ENCODE assay signal across 20 cellular contexts in genomic region chr20:62287759-62288534, GRCh38.
"Had no signal": no experiment of that assay in that cellular context is flagged by ENCODE, and none has a peak within 500 bp of the region (broad histone marks: within the 10 kb centered on the region; RNA-seq: fewer than 3 reads in every experiment).

No MANE protein-coding gene starts in this region.

- H3K27ac ChIP-seq: esophagus muscularis mucosa, hepatocyte, neutrophil had no signal

- ATAC-seq: activated CD4-positive, CD25-positive, alpha-beta regulatory T cell treated with anti-CD3 and anti-CD28 coated beads, Interleukin-2, amount 50 U/mL, for 24 hours; left ventricle myocardium superior; natural killer cell had no signal

- H3K27ac Mint-ChIP-seq: activated CD4-positive, alpha-beta memory T cell treated with anti-CD3 and anti-CD28 coated beads, Interleukin-2, amount 10 ng/mL, durations not matched to agents 7 days and 5 days; activated naive CD8-positive, alpha-beta T cell treated with anti-CD3 and anti-CD28 coated beads, Interleukin-2, amount 10 ng/mL, durations not matched to agents 7 days and 5 days; stimulated activated naive CD8-positive, alpha-beta T cell treated with anti-CD3 and anti-CD28 coated beads, Interleukin-15, Interleukin-2, amounts not matched to agents 100 ng/mL and 50 ng/mL, for 24 hours had no signal

- H3K27me3 ChIP-seq: dorsolateral prefrontal cortex, esophagus muscularis mucosa, hepatocyte, neutrophil had no signal

- H3K4me1 Mint-ChIP-seq: activated naive CD8-positive, alpha-beta T cell treated with anti-CD3 and anti-CD28 coated beads, Interleukin-2, amount 10 ng/mL, durations not matched to agents 7 days and 5 days had no signal

- H3K27me3 Mint-ChIP-seq: activated CD4-positive, alpha-beta memory T cell treated with anti-CD3 and anti-CD28 coated beads, Interleukin-2, amount 10 ng/mL, durations not matched to agents 7 days and 5 days; activated naive CD8-positive, alpha-beta T cell treated with anti-CD3 and anti-CD28 coated beads, Interleukin-2, amount 10 ng/mL, durations not matched to agents 7 days and 5 days; stimulated activated naive CD8-positive, alpha-beta T cell treated with anti-CD3 and anti-CD28 coated beads, Interleukin-15, Interleukin-2, amounts not matched to agents 100 ng/mL and 50 ng/mL, for 24 hours; type B pancreatic cell had no signal

- H3K9me3 Mint-ChIP-seq: activated CD4-positive, alpha-beta memory T cell treated with anti-CD3 and anti-CD28 coated beads, Interleukin-2, amount 10 ng/mL, durations not matched to agents 7 days and 5 days; activated naive CD8-positive, alpha-beta T cell treated with anti-CD3 and anti-CD28 coated beads, Interleukin-2, amount 10 ng/mL, durations not matched to agents 7 days and 5 days; natural killer cell; stimulated activated naive CD8-positive, alpha-beta T cell treated with anti-CD3 and anti-CD28 coated beads, Interleukin-15, Interleukin-2, amounts not matched to agents 100 ng/mL and 50 ng/mL, for 24 hours; type B pancreatic cell had no signal

- H3K4me3 Mint-ChIP-seq: activated CD4-positive, alpha-beta memory T cell treated with anti-CD3 and anti-CD28 coated beads, Interleukin-2, amount 10 ng/mL, durations not matched to agents 7 days and 5 days; activated naive CD8-positive, alpha-beta T cell treated with anti-CD3 and anti-CD28 coated beads, Interleukin-2, amount 10 ng/mL, durations not matched to agents 7 days and 5 days; natural killer cell; stimulated activated naive CD8-positive, alpha-beta T cell treated with anti-CD3 and anti-CD28 coated beads, Interleukin-15, Interleukin-2, amounts not matched to agents 100 ng/mL and 50 ng/mL, for 24 hours; type B pancreatic cell had no signal

- H3K9me3 ChIP-seq: esophagus muscularis mucosa had no signal

- H3K36me3 Mint-ChIP-seq: activated naive CD8-positive, alpha-beta T cell treated with anti-CD3 and anti-CD28 coated beads, Interleukin-2, amount 10 ng/mL, durations not matched to agents 7 days and 5 days had no signal

- DNase-seq: activated CD4-positive, alpha-beta memory T cell treated with anti-CD3 and anti-CD28 coated beads, Interleukin-2, amount 10 ng/mL, durations not matched to agents 7 days and 5 days; activated CD8-positive, alpha-beta memory T cell treated with anti-CD3 and anti-CD28 coated beads, Interleukin-2, amount 50 U/mL, for 4 hours; activated gamma-delta T cell treated with Interleukin-2 at 50 U/mL for 16 hours; activated naive CD8-positive, alpha-beta T cell treated with anti-CD3 and anti-CD28 coated beads, Interleukin-2, amount 10 ng/mL, durations not matched to agents 7 days and 5 days; activated T-cell treated with anti-CD3 and anti-CD28 coated beads, Interleukin-2, amount 50 U/mL, for 48 hours; islet precursor cell; left ventricle myocardium superior; mesendoderm; natural killer cell; stimulated activated CD4-positive, alpha-beta T cell treated with anti-CD3 and anti-CD28 coated beads, Interleukin-4, amount 100 ng/mL, for 4 hours; stimulated activated CD8-positive, alpha-beta memory T cell treated with anti-CD3 and anti-CD28 coated beads, Interleukin-4, amount 100 ng/mL, for 48 hours; T-helper 9 cell had no signal

- H3K4me3 ChIP-seq: dorsolateral prefrontal cortex, esophagus muscularis mucosa, hepatocyte, skin epidermis had no signal
